8 cellular contexts compared by ENCODE assay signal in genomic region chr11:107043242-107043991, GRCh38.
DNase-seq lines count a peak whose midpoint lies in the region; ATAC-seq and TF ChIP-seq lines count a peak whose summit lies in the region.

No MANE protein-coding gene starts in this region.

- peaks cover 3 to 10% of the 10 kb centered on the region in 2 donors for H3K9me3 Mint-ChIP-seq in effector memory CD8-positive, alpha-beta T cell

- no peak for TF ChIP-seq CTCF in NB4 (IDR thresholded peaks at IDR 0.05; ENCODE audit: low read depth, low read length)

- ATAC-seq in GM18505 (IDR thresholded peaks at IDR 0.05; ENCODE audit: unreplicated experiment) (peak; percentile 86), HG02623 (IDR thresholded peaks at IDR 0.05; ENCODE audit: unreplicated experiment) (peak; percentile 75)
- ATAC-seq in effector memory CD8-positive, alpha-beta T cell (replicated peaks), result no peak

- H3K27ac Mint-ChIP-seq in effector memory CD8-positive, alpha-beta T cell, result no peak overlapping the region

- H3K36me3 Mint-ChIP-seq in effector memory CD8-positive, alpha-beta T cell (ENCODE audit: insufficient read depth), result no peaks in the 10 kb centered on the region

- no peak for TF ChIP-seq POLR2A in GM18505 (IDR thresholded peaks at IDR 0.05; ENCODE audit: borderline replicate concordance, extremely low read depth, insufficient read depth, insufficient read length)
- no peak for TF ChIP-seq POLR2A in NB4 (IDR thresholded peaks at IDR 0.05; ENCODE audit: extremely low read depth, insufficient read length)

- H3K4me1 Mint-ChIP-seq in effector memory CD8-positive, alpha-beta T cell (ENCODE audit: low read depth in 2 of 2), result no peaks in the 10 kb centered on the region

- no peak overlapping the region for H3K4me3 Mint-ChIP-seq in effector memory CD8-positive, alpha-beta T cell

- DNase-seq in NB4 (ENCODE audit: low read depth) (peak; percentile 83), kidney tubule cell (ENCODE audit: low spot score) (peak; percentile 96), GM19240 (ENCODE audit: insufficient read length, low spot score) (no peak), NCI-H2029 (lab: John Stamatoyannopoulos, UW) (no peak)
- DNase-seq in activated T-cell treated with anti-CD3 and anti-CD28 coated beads, Interleukin-2, amount 50 U/mL, for 1 hour, result no peak
- DNase-seq in effector memory CD8-positive, alpha-beta T cell, result no peak

- no peaks in the 10 kb centered on the region for H3K27me3 Mint-ChIP-seq in effector memory CD8-positive, alpha-beta T cell

- no peak overlapping the region for H3K4me3 ChIP-seq in NB4 (ENCODE audit: low read depth, low read length)

Comparison
In these comparisons a context has a peak if more than half of its experiments do, and no peak if none do; other contexts are left out.
1. DNase-seq: peak in NB4 (single experiment) and kidney tubule cell (single experiment); none in GM19240 (single experiment), NCI-H2029 (single experiment), activated T-cell treated with anti-CD3 and anti-CD28 coated beads, Interleukin-2, amount 50 U/mL, for 1 hour (single experiment) and effector memory CD8-positive, alpha-beta T cell (0 of 3).